16 cellular contexts compared by ENCODE assay signal in genomic region chr15:76976572-76977270, GRCh38. TPM values are rescaled to one million over a fixed set of nuclear protein-coding genes. Genes with fewer than 3 reads are reported as not detected.
A peak's percentile ranks its signal among the peaks of the same experiment; 100 is the strongest.
DNase-seq lines count a peak whose midpoint lies in the region; ATAC-seq, FAIRE-seq and TF ChIP-seq lines count a peak whose summit lies in the region.
"Had no signal": no experiment of that assay in that cellular context is flagged by ENCODE, and none has a peak within 500 bp of the region (broad histone marks: within the 10 kb centered on the region; RNA-seq: fewer than 3 reads in every experiment).

No MANE protein-coding gene starts in this region.

- TF ChIP-seq CTCF in psoas muscle (IDR thresholded peaks at IDR 0.05) = no peak
- no peak for TF ChIP-seq CTCF in breast epithelium (IDR thresholded peaks at IDR 0.05)

- intact Hi-C loops in psoas muscle (cut with DNase I) = no loop called here
- intact Hi-C loops in breast epithelium (cut with DNase I; ENCODE audit: low total_unique reads) = no loop called here

- H3K27ac ChIP-seq in psoas muscle (no peak overlapping the region), breast epithelium (no peak overlapping the region)
- H3K27ac ChIP-seq: 22Rv1 had no signal

- TF ChIP-seq POLR2A in GM12891 (IDR thresholded peaks at IDR 0.05; ENCODE audit: low read depth, low read length) = no peak
- TF ChIP-seq POLR2A in breast epithelium (IDR thresholded peaks at IDR 0.05) = no peak

- ATAC-seq in left lobe of liver = no peak
- no peak for ATAC-seq in psoas muscle
- ATAC-seq: Panc1, WTC11 had no signal

- peak; percentile 34 for DNase-seq in SIG-M5 treated with dmso at 0.1 percent for 504 hours (lab: John Stamatoyannopoulos, UW; ENCODE audit: unreplicated experiment)
- no peak for DNase-seq in SIG-M5 (lab: John Stamatoyannopoulos, UW)
- no peak for DNase-seq in GM12891 (ENCODE audit: insufficient read length, low spot score)
- DNase-seq in SKM-1 treated with dmso at 0.1 percent for 144 hours (lab: John Stamatoyannopoulos, UW; ENCODE audit: unreplicated experiment) = peak; percentile 55
- DNase-seq in left lobe of liver (ENCODE audit: low spot score) = peak; percentile 28
- no peak for DNase-seq in activated gamma-delta T cell (lab: John Stamatoyannopoulos, UW)
- no peak for DNase-seq in psoas muscle
- DNase-seq in breast epithelium (ENCODE audit: low spot score in 2 of 2) = no peak
- DNase-seq: CD4-positive, alpha-beta memory T cell; effector CD8-positive, alpha-beta T cell; NCI-H1436 treated with DMSO at 0.1 percent for 48 hours; small intestine; SW 1271 had no signal

- H3K4me1 ChIP-seq in psoas muscle (peaks cover 14% of the 10 kb centered on the region), breast epithelium (no peaks in the 10 kb centered on the region)

- 85 to 88% (median 87%) methylated on average over 5 of the region's 5 CpGs for WGBS in psoas muscle, 3 donors

- no peaks in the 10 kb centered on the region for H3K27me3 ChIP-seq in psoas muscle (ENCODE audit: insufficient read depth in 3 of 3, low read length in 2 of 3)
- no peaks in the 10 kb centered on the region for H3K27me3 ChIP-seq in breast epithelium

- no peaks in the 10 kb centered on the region for H3K9me3 ChIP-seq in psoas muscle
- no peaks in the 10 kb centered on the region for H3K9me3 ChIP-seq in breast epithelium

- H3K36me3 ChIP-seq in psoas muscle (ENCODE audit: insufficient read depth in 1 of 2, low read depth in 1 of 2) (no peaks in the 10 kb centered on the region), breast epithelium (no peaks in the 10 kb centered on the region)

- H3K4me3 ChIP-seq in psoas muscle = no peak overlapping the region
- H3K4me3 ChIP-seq in breast epithelium = no peak overlapping the region

- FAIRE-seq in GM12891 (lab: Jason Lieb, UNC) = peak; percentile 23
- FAIRE-seq: small intestine had no signal

TF ChIP-seq in GM12891, 5 proteins besides CTCF, POLR2A, EP300 and RAD21:
- TF ChIP-seq POU2F2 (IDR thresholded peaks at IDR 0.05; ENCODE audit: low read depth, low read length) (no peak), SPI1 (IDR thresholded peaks at IDR 0.05; ENCODE audit: low read depth, low read length) (peak; percentile 63), PAX5 (IDR thresholded peaks at IDR 0.05; ENCODE audit: insufficient read depth, low read length, severe bottlenecking) (no peak)

RNA-seq across cellular contexts. Expression of gene PSTPIP1, which starts 18.2 kb away (rescaled TPM):
- 5.2 TPM for polyA plus RNA-seq in GM12891 (2012; ENCODE audit: low read depth, missing spikeins)
- 1.5 TPM for total RNA-seq in left lobe of liver
- 1 to 10 TPM in 3 of 4 donors, under 1 TPM in 1; 0.97 to 2.2 (median 2.0) TPM for total RNA-seq in psoas muscle
- 1 to 10 TPM; 1.0 to 1.3 (median 1.2) TPM for polyA plus RNA-seq in psoas muscle
- total RNA-seq in breast epithelium = 10 to 100 TPM in 1 of 3 donors, 1 to 10 TPM in 2; 2.6 to 11.0 (median 3.9) TPM

RNA-seq across cellular contexts. Expression of gene RCN2, which starts 45.2 kb away (rescaled TPM):
- polyA plus RNA-seq in GM12891 (2012; ENCODE audit: low read depth, missing spikeins) = 6.1 TPM
- total RNA-seq in left lobe of liver = 8.3 TPM
- 10 to 100 TPM; 16.6 to 28.8 (median 24.7) TPM for total RNA-seq in psoas muscle
- polyA plus RNA-seq in psoas muscle = 10 to 100 TPM; 19.0 to 30.1 (median 22.2) TPM
- 10 to 100 TPM; 40.6 to 47.2 (median 46.2) TPM for total RNA-seq in breast epithelium

Comparison
In these comparisons a context has a peak if more than half of its experiments do, and no peak if none do; other contexts are left out.
1. DNase-seq: peak in SIG-M5 treated with dmso at 0.1 percent for 504 hours (single experiment), SKM-1 treated with dmso at 0.1 percent for 144 hours (single experiment) and left lobe of liver (single experiment); none in SIG-M5 (single experiment), GM12891 (single experiment), activated gamma-delta T cell (single experiment), psoas muscle (0 of 2) and breast epithelium (0 of 2).